1 cellular context compared by ENCODE assay signal in the genomic region with DNA sequence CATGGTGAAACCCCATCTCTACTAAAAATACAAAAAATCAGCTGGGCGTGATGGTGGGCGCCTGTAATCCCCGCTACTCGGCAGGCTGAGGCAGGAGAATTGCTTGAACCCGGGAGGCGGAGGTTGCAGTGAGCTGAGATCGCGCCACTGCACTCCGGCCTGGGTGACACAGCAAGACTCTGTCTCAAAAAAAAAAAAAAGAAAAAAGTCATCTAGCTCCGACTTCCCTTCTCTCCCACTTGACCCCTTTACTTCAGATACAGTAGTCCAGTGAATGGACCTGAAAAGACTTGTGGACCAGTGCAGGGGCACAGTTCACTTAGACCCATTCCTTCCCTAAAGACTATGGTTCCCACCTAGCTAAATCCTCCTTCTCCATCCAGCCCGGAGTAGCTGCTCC.
TF ChIP-seq lines count a peak whose summit lies in the region.

No MANE protein-coding gene starts in this region.

TF ChIP-seq in K562, 482 proteins besides CTCF, POLR2A, EP300 and RAD21:
- TF ChIP-seq SMARCA4 (IDR thresholded peaks at IDR 0.05) (peak; percentile 36; the same call in 1 of the 2 replicates), ARID1B (IDR thresholded peaks at IDR 0.05) (peak; percentile 14; the same call in 1 of the 2 replicates), SMARCE1 (IDR thresholded peaks at IDR 0.05) (peak; percentile 28; the same call in 1 of the 2 replicates), HMG20A (CRISPR knock-in tag; conservative IDR thresholded peaks at IDR 0.05) (0 out of 2 replicates have a peak, but pooled peaks have one; percentile 11), MAFG (tag; conservative IDR thresholded peaks at IDR 0.05) (peak; percentile 62), DMBX1 (CRISPR knock-in tag; IDR thresholded peaks at IDR 0.05; ENCODE audit: borderline replicate concordance) (0 out of 2 replicates have a peak, but pooled peaks have one; percentile 11), ZNF316 (IDR thresholded peaks at IDR 0.05) (peak; percentile 77), DPF2 (IDR thresholded peaks at IDR 0.05) (peak; percentile 33; the same call in 1 of the 2 replicates), SPI1 (IDR thresholded peaks at IDR 0.05; ENCODE audit: borderline replicate concordance, low read depth, low read length) (peak; percentile 33; the same call in 1 of the 2 replicates), C11orf30 (IDR thresholded peaks at IDR 0.05; ENCODE audit: low read depth) (peak; percentile 75), ZNF384 (IDR thresholded peaks at IDR 0.05; ENCODE audit: low read depth, low read length) (peak; percentile 81), NFE2 (IDR thresholded peaks at IDR 0.05; ENCODE audit: low read depth) (peak; percentile 64), PRDM10 (IDR thresholded peaks at IDR 0.05; ENCODE audit: partially characterized antibody) (peak; percentile 61)
